1 cellular context compared by ENCODE assay signal in the genomic region with DNA sequence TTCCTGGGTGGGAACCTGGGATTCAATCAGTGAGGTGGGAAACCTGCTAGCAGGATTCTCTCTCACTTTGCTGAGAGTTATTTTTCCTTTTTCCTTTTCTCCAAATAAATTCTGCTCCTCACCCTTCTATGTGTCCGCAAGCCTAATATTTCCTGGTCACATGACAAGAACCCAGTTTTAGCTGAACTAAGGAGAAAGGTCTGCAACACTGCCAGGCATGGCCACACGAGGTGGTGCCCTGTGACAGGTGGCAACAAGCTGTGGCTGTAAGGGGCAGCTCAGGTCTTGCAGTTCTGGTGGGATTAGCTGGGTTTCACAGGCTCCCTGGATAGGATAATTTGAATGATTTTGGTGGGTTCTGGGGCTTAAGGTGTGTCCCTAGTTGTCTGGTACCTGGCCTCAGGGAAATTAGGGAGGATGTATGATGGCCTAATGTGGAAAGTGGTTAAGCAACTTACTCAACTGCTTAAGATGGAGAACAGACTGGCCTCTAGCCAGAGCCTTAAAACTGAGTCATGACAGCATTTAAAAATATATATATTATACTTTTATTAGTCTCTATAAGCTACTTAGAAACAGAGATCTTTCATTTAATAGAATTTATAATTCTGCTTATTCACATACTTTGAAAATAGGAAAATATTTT.
TF ChIP-seq lines count a peak whose summit lies in the region.

No MANE protein-coding gene starts in this region.

TF ChIP-seq in H1, 55 proteins besides CTCF, POLR2A, EP300 and RAD21 (continued from another document):
- TF ChIP-seq ASH2L (IDR thresholded peaks at IDR 0.05; ENCODE audit: low read length) (no peak), CBX5 (IDR thresholded peaks at IDR 0.05; ENCODE audit: low read depth, low read length) (no peak), POU5F1 (IDR thresholded peaks at IDR 0.05; ENCODE audit: low read depth, low read length) (no peak), EGR1 (IDR thresholded peaks at IDR 0.05; ENCODE audit: borderline replicate concordance, low read depth, low read length) (no peak), BCL11A (IDR thresholded peaks at IDR 0.05; ENCODE audit: low read depth in 2 of 2, low read length in 2 of 2) (no peak), SIN3A (conservative IDR thresholded peaks at IDR 0.05 in 1 of 2, IDR thresholded peaks at IDR 0.05 in 1 of 2; ENCODE audit: low read depth in 1 of 2, low read length in 2 of 2) (no peak), KDM1A (IDR thresholded peaks at IDR 0.05; ENCODE audit: borderline replicate concordance, low read length) (no peak), KDM4A (IDR thresholded peaks at IDR 0.05; ENCODE audit: low read depth, low read length, severe bottlenecking) (no peak), EZH2 (IDR thresholded peaks at IDR 0.05; ENCODE audit: low read depth, low read length, severe bottlenecking) (no peak), CTBP2 (IDR thresholded peaks at IDR 0.05; ENCODE audit: borderline replicate concordance, insufficient read depth, insufficient read length, low read length) (no peak)
